20 cellular contexts compared by ENCODE assay signal in the genomic region with DNA sequence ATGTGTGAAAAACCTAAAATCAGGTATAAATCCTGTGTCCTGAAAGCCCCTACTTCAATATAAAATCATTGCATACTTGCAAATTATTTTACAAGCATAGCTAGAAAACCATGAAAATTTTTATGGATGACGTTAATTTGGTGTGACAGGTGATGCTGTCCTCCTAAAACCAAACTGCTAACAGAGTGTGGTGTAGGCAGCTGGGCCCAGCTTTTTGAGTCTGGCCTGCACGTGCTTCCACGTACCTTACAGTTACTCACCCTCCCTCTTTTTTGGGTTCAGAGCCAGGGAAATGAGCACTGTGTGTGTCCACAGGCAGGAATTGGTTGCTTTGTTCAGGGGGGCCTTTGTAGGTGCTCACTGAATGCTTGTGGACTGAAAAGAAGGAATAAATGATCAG. TPM values are rescaled to one million over a fixed set of nuclear protein-coding genes. Genes with fewer than 3 reads are reported as not detected.
DNase-seq lines count a peak whose midpoint lies in the region; ATAC-seq and TF ChIP-seq lines count a peak whose summit lies in the region.
"Had no signal": no experiment of that assay in that cellular context is flagged by ENCODE, and none has a peak within 500 bp of the region (broad histone marks: within the 10 kb centered on the region; RNA-seq: fewer than 3 reads in every experiment).

No MANE protein-coding gene starts in this region.

- H3K36me3 ChIP-seq in lower lobe of right lung (peaks cover 76% of the 10 kb centered on the region), transverse colon (peaks cover 0 to 6% (median 0%) of the 10 kb centered on the region in 4 donors)

- in situ Hi-C loops in transverse colon (cut with MboI; ENCODE audit: low pct_ligation_motif_present in 1 of 4, low pct_unique_long_range_greater_than_20kb in 1 of 4, low sequenced_read_pairs in 3 of 4): no loop called here

- H3K27me3 Mint-ChIP-seq in activated CD8-positive, alpha-beta memory T cell treated with anti-CD3 and anti-CD28 coated beads, Interleukin-2, amount 10 ng/mL, durations not matched to agents 7 days and 5 days: no peaks in the 10 kb centered on the region
- no peaks in the 10 kb centered on the region for H3K27me3 Mint-ChIP-seq in activated T-helper 17 cell treated with anti-CD3 and anti-CD28 coated beads, Interleukin-2, amount 50 U/mL, for 72 hours
- no peaks in the 10 kb centered on the region for H3K27me3 Mint-ChIP-seq in T-cell

- no peak for ATAC-seq in activated CD8-positive, alpha-beta memory T cell treated with anti-CD3 and anti-CD28 coated beads, Interleukin-2, amount 10 ng/mL, durations not matched to agents 7 days and 5 days
- no peak for ATAC-seq in activated T-helper 17 cell treated with anti-CD3 and anti-CD28 coated beads, Interleukin-2, amount 50 U/mL, for 72 hours (replicated peaks)
- ATAC-seq in lower lobe of right lung (no peak), T-cell (replicated peaks in 1 of 4) (no peak)

- H3K4me1 ChIP-seq in lower lobe of right lung (peaks cover 22% of the 10 kb centered on the region), transverse colon (peaks cover 0 to 10% (median 6%) of the 10 kb centered on the region in 4 donors)
- H3K4me1 ChIP-seq: pancreas had no signal

- H3K27ac ChIP-seq in lower lobe of right lung: peak overlapping the region; percentile 80
- H3K27ac ChIP-seq in transverse colon: peak overlapping the region; percentile 48 to 82 (median 70)

- H3K4me3 ChIP-seq in lower lobe of right lung: no peak overlapping the region
- no peak overlapping the region for H3K4me3 ChIP-seq in transverse colon
- H3K4me3 ChIP-seq: BLaER1 treated with 17β-estradiol and CSF1 and Interleukin-3, amounts not matched to agents 10 nM and 100 nM; pancreas; skin epidermis; testis had no signal

- no peak for TF ChIP-seq EP300 in transverse colon (IDR thresholded peaks at IDR 0.05; ENCODE audit: low read depth)

- POLR2A ChIA-PET in T-cell (lab: Charles Lee): interaction anchor here in 1 of 2 donors (0.6 kb wide), 1 partner anchor 275 kb away, joined by 4 read pairs; the partner anchor contains the start of gene SOCS1

- H3K27me3 ChIP-seq in lower lobe of right lung (ENCODE audit: low read depth) (no peaks in the 10 kb centered on the region), transverse colon (no peaks in the 10 kb centered on the region)
- H3K27me3 ChIP-seq: BLaER1 treated with 17β-estradiol and CSF1 and Interleukin-3, amounts not matched to agents 10 nM and 100 nM; pancreas; testis had no signal

- no peak for TF ChIP-seq POLR2A in transverse colon (IDR thresholded peaks at IDR 0.05)

- TF ChIP-seq CTCF in lower lobe of right lung (IDR thresholded peaks at IDR 0.05) (no peak), transverse colon (IDR thresholded peaks at IDR 0.05) (no peak)

- 81% methylated on average over 3 of the region's 3 CpGs; no CpG with 5 or more reads in 1 of the 2 donors for WGBS in transverse colon (ENCODE audit: low coverage in 1 of 2), 2 donors

- no peaks in the 10 kb centered on the region for H3K9me3 Mint-ChIP-seq in activated CD8-positive, alpha-beta memory T cell treated with anti-CD3 and anti-CD28 coated beads, Interleukin-2, amount 10 ng/mL, durations not matched to agents 7 days and 5 days (ENCODE audit: low read depth)
- H3K9me3 Mint-ChIP-seq in activated T-helper 17 cell treated with anti-CD3 and anti-CD28 coated beads, Interleukin-2, amount 50 U/mL, for 72 hours: no peaks in the 10 kb centered on the region
- no peaks in the 10 kb centered on the region for H3K9me3 Mint-ChIP-seq in T-cell

- no peaks in the 10 kb centered on the region for H3K9me3 ChIP-seq in lower lobe of right lung
- no peaks in the 10 kb centered on the region for H3K9me3 ChIP-seq in transverse colon
- H3K9me3 ChIP-seq: BLaER1 treated with 17β-estradiol and CSF1 and Interleukin-3, amounts not matched to agents 10 nM and 100 nM; pancreas; testis had no signal

- H3K27ac Mint-ChIP-seq in activated CD8-positive, alpha-beta memory T cell treated with anti-CD3 and anti-CD28 coated beads, Interleukin-2, amount 10 ng/mL, durations not matched to agents 7 days and 5 days: peak overlapping the region; percentile 65
- peak overlapping the region; percentile 76 for H3K27ac Mint-ChIP-seq in activated T-helper 17 cell treated with anti-CD3 and anti-CD28 coated beads, Interleukin-2, amount 50 U/mL, for 72 hours
- H3K27ac Mint-ChIP-seq in T-cell: no peak overlapping the region

- peaks cover 33% of the 10 kb centered on the region for H3K36me3 Mint-ChIP-seq in activated CD8-positive, alpha-beta memory T cell treated with anti-CD3 and anti-CD28 coated beads, Interleukin-2, amount 10 ng/mL, durations not matched to agents 7 days and 5 days
- peaks cover 89% of the 10 kb centered on the region for H3K36me3 Mint-ChIP-seq in activated T-helper 17 cell treated with anti-CD3 and anti-CD28 coated beads, Interleukin-2, amount 50 U/mL, for 72 hours (ENCODE audit: low read depth)
- H3K36me3 Mint-ChIP-seq in T-cell: peaks cover 22% of the 10 kb centered on the region

- H3K4me3 Mint-ChIP-seq in activated CD8-positive, alpha-beta memory T cell treated with anti-CD3 and anti-CD28 coated beads, Interleukin-2, amount 10 ng/mL, durations not matched to agents 7 days and 5 days: peak overlapping the region; percentile 36
- H3K4me3 Mint-ChIP-seq in activated T-helper 17 cell treated with anti-CD3 and anti-CD28 coated beads, Interleukin-2, amount 50 U/mL, for 72 hours: peak overlapping the region; percentile 85
- no peak overlapping the region for H3K4me3 Mint-ChIP-seq in T-cell

- no peak for DNase-seq in activated CD8-positive, alpha-beta memory T cell treated with anti-CD3 and anti-CD28 coated beads, Interleukin-2, amount 10 ng/mL, durations not matched to agents 7 days and 5 days
- no peak for DNase-seq in activated CD8-positive, alpha-beta memory T cell treated with anti-CD3 and anti-CD28 coated beads for 24 hours
- DNase-seq in lower lobe of right lung (no peak), transverse colon (no peak), T-cell (no peak), NCI-H82 treated with DMSO at 0.1 percent for 48 hours (lab: John Stamatoyannopoulos, UW; ENCODE audit: unreplicated experiment) (no peak)
- DNase-seq in activated naive CD4-positive, alpha-beta T cell treated with Interleukin-2 at 50 U/mL for 16 hours: no peak
- DNase-seq: activated gamma-delta T cell treated with Interleukin-2 at 50 U/mL for 16 hours; foreskin melanocyte; H7; left cardiac atrium; NCI-H1417; NCI-H2171; NCI-H82; stimulated activated CD4-positive, alpha-beta T cell treated with anti-CD3 and anti-CD28 coated beads, Interleukin-4, amount 100 ng/mL, for 1 hour had no signal

- CTCF ChIA-PET in activated CD8-positive, alpha-beta memory T cell treated with anti-CD3 and anti-CD28 coated beads, Interleukin-2, amount 10 ng/mL, durations not matched to agents 7 days and 5 days (lab: Charles Lee): interaction anchor here (0.6 to 3.5 kb wide), 10 partner anchors 10 to 740 kb away, joined by 3 to 37 read pairs (median 4); partner anchors contain the start of gene SOCS1
- CTCF ChIA-PET in T-cell (lab: Charles Lee): no interaction called here

- peaks cover 84% of the 10 kb centered on the region for H3K4me1 Mint-ChIP-seq in activated CD8-positive, alpha-beta memory T cell treated with anti-CD3 and anti-CD28 coated beads, Interleukin-2, amount 10 ng/mL, durations not matched to agents 7 days and 5 days
- H3K4me1 Mint-ChIP-seq in activated T-helper 17 cell treated with anti-CD3 and anti-CD28 coated beads, Interleukin-2, amount 50 U/mL, for 72 hours: peaks cover 30% of the 10 kb centered on the region
- peaks cover 9 to 24% (median 13%) of the 10 kb centered on the region in 3 donors for H3K4me1 Mint-ChIP-seq in T-cell

- intact Hi-C loops in lower lobe of right lung (cut with DNase I) (no loop called here), transverse colon (cut with DNase I; ENCODE audit: low total_unique reads) (no loop called here)

RNA-seq across cellular contexts. Expression of gene CLEC16A, which starts 36.4 kb away (rescaled TPM):
- total RNA-seq in activated CD8-positive, alpha-beta memory T cell treated with anti-CD3 and anti-CD28 coated beads, Interleukin-2, amount 10 ng/mL, durations not matched to agents 7 days and 5 days: 10 to 100 TPM; 36.5 to 55.9 TPM
- 10 to 100 TPM; 24.3 to 24.8 TPM for total RNA-seq in activated T-helper 17 cell treated with anti-CD3 and anti-CD28 coated beads, Interleukin-2, amount 50 U/mL, for 72 hours
- total RNA-seq in lower lobe of right lung: 34.6 TPM
- total RNA-seq in transverse colon: 100 to 1,000 TPM in 2 of 4 donors, 10 to 100 TPM in 2; 38.2 to 153 (median 92.7) TPM
- total RNA-seq in T-cell: 10 to 100 TPM; 27.4 to 34.6 (median 28.7) TPM

RNA-seq across cellular contexts. Expression of gene DEXI, which starts 38.5 kb away (rescaled TPM):
- total RNA-seq in activated CD8-positive, alpha-beta memory T cell treated with anti-CD3 and anti-CD28 coated beads, Interleukin-2, amount 10 ng/mL, durations not matched to agents 7 days and 5 days: 10 to 100 TPM; 23.3 to 30.8 TPM
- total RNA-seq in activated T-helper 17 cell treated with anti-CD3 and anti-CD28 coated beads, Interleukin-2, amount 50 U/mL, for 72 hours: 10 to 100 TPM; 22.6 to 24.6 TPM
- total RNA-seq in lower lobe of right lung: 29.9 TPM
- 10 to 100 TPM; 36.2 to 76.4 (median 56.0) TPM for total RNA-seq in transverse colon
- 10 to 100 TPM; 12.2 to 39.8 (median 34.1) TPM for total RNA-seq in T-cell

Comparison
In these comparisons a context has a peak if more than half of its experiments do, and no peak if none do; other contexts are left out.
1. H3K27ac Mint-ChIP-seq: peak in activated CD8-positive, alpha-beta memory T cell treated with anti-CD3 and anti-CD28 coated beads, Interleukin-2, amount 10 ng/mL, durations not matched to agents 7 days and 5 days (single experiment) and activated T-helper 17 cell treated with anti-CD3 and anti-CD28 coated beads, Interleukin-2, amount 50 U/mL, for 72 hours (single experiment); none in T-cell (0 of 2).
2. H3K4me3 Mint-ChIP-seq: peak in activated CD8-positive, alpha-beta memory T cell treated with anti-CD3 and anti-CD28 coated beads, Interleukin-2, amount 10 ng/mL, durations not matched to agents 7 days and 5 days (single experiment) and activated T-helper 17 cell treated with anti-CD3 and anti-CD28 coated beads, Interleukin-2, amount 50 U/mL, for 72 hours (single experiment); none in T-cell (0 of 3).